ENCODE assay signal across 22 cellular contexts in genomic region chr1:96464991-96465875, GRCh38.
DNase-seq lines count a peak whose midpoint lies in the region; ATAC-seq and TF ChIP-seq lines count a peak whose summit lies in the region.
"Had no signal": no experiment of that assay in that cellular context is flagged by ENCODE, and none has a peak within 500 bp of the region (broad histone marks: within the 10 kb centered on the region; RNA-seq: fewer than 3 reads in every experiment).

No MANE protein-coding gene starts in this region.

- intact Hi-C loops in tibial artery (cut with DNase I; ENCODE audit: low total_unique reads) = no loop called here

- H3K4me1 ChIP-seq in gastroesophageal sphincter (peaks cover 0 to 14% (median 0%) of the 10 kb centered on the region in 3 donors), tibial artery (no peaks in the 10 kb centered on the region)
- H3K4me1 ChIP-seq: heart right ventricle had no signal

- H3K27me3 ChIP-seq in gastroesophageal sphincter (no peaks in the 10 kb centered on the region), tibial artery (no peaks in the 10 kb centered on the region)
- H3K27me3 ChIP-seq: heart right ventricle, MG63 had no signal

- ATAC-seq in gastroesophageal sphincter (peak; percentile 89), GM21381 (IDR thresholded peaks at IDR 0.05; ENCODE audit: unreplicated experiment) (no peak), GM19328 (IDR thresholded peaks at IDR 0.05; ENCODE audit: unreplicated experiment) (no peak)
- ATAC-seq: activated T-cell treated with anti-CD3 and anti-CD28 coated beads, Interleukin-2, amount 50 U/mL, for 72 hours; esophagus mucosa; T-helper 17 cell had no signal

- no peak overlapping the region for H3K27ac ChIP-seq in gastroesophageal sphincter
- no peak overlapping the region for H3K27ac ChIP-seq in tibial artery
- H3K27ac ChIP-seq: 22Rv1, C4-2B, heart right ventricle had no signal

- H3K36me3 ChIP-seq in gastroesophageal sphincter (no peaks in the 10 kb centered on the region), tibial artery (no peaks in the 10 kb centered on the region)
- H3K36me3 ChIP-seq: heart right ventricle, MG63 had no signal

- no peak for TF ChIP-seq EP300 in gastroesophageal sphincter (IDR thresholded peaks at IDR 0.05)

- H3K9me3 ChIP-seq in gastroesophageal sphincter (no peaks in the 10 kb centered on the region), tibial artery (no peaks in the 10 kb centered on the region)
- H3K9me3 ChIP-seq: heart right ventricle, MG63 had no signal

- no peak for TF ChIP-seq POLR2A in gastroesophageal sphincter (IDR thresholded peaks at IDR 0.05)

- TF ChIP-seq CTCF in gastroesophageal sphincter (IDR thresholded peaks at IDR 0.05) (no peak), tibial artery (IDR thresholded peaks at IDR 0.05) (no peak)

- WGBS in gastroesophageal sphincter (ENCODE audit: low coverage in 1 of 2), 2 donors = 43 to 71% methylated on average over 8 to 10 of the region's 11 CpGs

- no peak overlapping the region for H3K4me3 ChIP-seq in gastroesophageal sphincter
- H3K4me3 ChIP-seq in tibial artery = no peak overlapping the region
- H3K4me3 ChIP-seq: heart right ventricle, MG63 had no signal

- DNase-seq in SIG-M5 treated with dmso at 0.1 percent for 504 hours (lab: John Stamatoyannopoulos, UW; ENCODE audit: unreplicated experiment) = peak; percentile 58
- DNase-seq in SIG-M5 (lab: John Stamatoyannopoulos, UW) = no peak
- peak; percentile 88 for DNase-seq in SKM-1 treated with dmso at 0.1 percent for 144 hours (lab: John Stamatoyannopoulos, UW; ENCODE audit: unreplicated experiment)
- DNase-seq in tibial artery = peak; percentile 64 to 66
- DNase-seq in NCI-H146 treated with DMSO at 0.1 percent for 48 hours (lab: John Stamatoyannopoulos, UW; ENCODE audit: unreplicated experiment) = no peak
- DNase-seq: activated CD4-positive, CD25-positive, alpha-beta regulatory T cell; activated T-cell treated with anti-CD3 and anti-CD28 coated beads, Interleukin-2, amount 50 U/mL, for 72 hours; DMS53; heart right ventricle; immature natural killer cell; MG63; NCI-H1930; NCI-H446 treated with DMSO at 0.1 percent for 48 hours; small intestine; stimulated activated CD8-positive, alpha-beta memory T cell treated with anti-CD3 and anti-CD28 coated beads, Interleukin-4, amount 100 ng/mL, for 48 hours; T-helper 17 cell had no signal

Comparison
In these comparisons a context has a peak if more than half of its experiments do, and no peak if none do; other contexts are left out.
1. DNase-seq: peak in SIG-M5 treated with dmso at 0.1 percent for 504 hours (single experiment), SKM-1 treated with dmso at 0.1 percent for 144 hours (single experiment) and tibial artery (2 of 2); none in SIG-M5 (single experiment) and NCI-H146 treated with DMSO at 0.1 percent for 48 hours (single experiment).